Comparison of ENCODE assay signal across 22 cellular contexts in genomic region chr20:4919047-4919704, GRCh38.
A peak's percentile ranks its signal among the peaks of the same experiment; 100 is the strongest.
DNase-seq lines count a peak whose midpoint lies in the region; ATAC-seq lines count a peak whose summit lies in the region.
"Had no signal": no experiment of that assay in that cellular context is flagged by ENCODE, and none has a peak within 500 bp of the region (broad histone marks: within the 10 kb centered on the region; RNA-seq: fewer than 3 reads in every experiment).

No MANE protein-coding gene starts in this region.

- no peak overlapping the region for H3K4me3 Mint-ChIP-seq in stimulated activated effector memory CD8-positive, alpha-beta T cell treated with anti-CD3 and anti-CD28 coated beads, Interleukin-12 subunit alpha, Interleukin-12 subunit beta, amount 100 ng/mL, for 72 hours
- H3K4me3 Mint-ChIP-seq: activated CD4-positive, alpha-beta memory T cell treated with anti-CD3 and anti-CD28 coated beads, Interleukin-2, amount 10 ng/mL, durations not matched to agents 7 days and 5 days; activated T-cell treated with anti-CD3 and anti-CD28 coated beads, Interleukin-2, amount 50 U/mL, for 24 hours; CD4-positive, alpha-beta T cell; mesothelial cell of epicardium; T-cell had no signal

- peaks cover 15% of the 10 kb centered on the region for H3K4me1 Mint-ChIP-seq in stimulated activated effector memory CD8-positive, alpha-beta T cell treated with anti-CD3 and anti-CD28 coated beads, Interleukin-12 subunit alpha, Interleukin-12 subunit beta, amount 100 ng/mL, for 72 hours
- H3K4me1 Mint-ChIP-seq: activated CD4-positive, alpha-beta memory T cell treated with anti-CD3 and anti-CD28 coated beads, Interleukin-2, amount 10 ng/mL, durations not matched to agents 7 days and 5 days had no signal

- DNase-seq in NCI-H2081 (lab: John Stamatoyannopoulos, UW) (peak; percentile 6 to 32), NCI-H2081 treated with DMSO at 0.1 percent for 48 hours (lab: John Stamatoyannopoulos, UW) (no peak), NCI-H345 (lab: John Stamatoyannopoulos, UW) (peak; percentile 87), cerebellar cortex (ENCODE audit: low spot score) (peak; percentile 76), AG08396 (ENCODE audit: low spot score) (no peak), GOT3 (lab: John Stamatoyannopoulos, UW) (no peak), SW 1271 (lab: John Stamatoyannopoulos, UW) (no peak)
- no peak for DNase-seq in stimulated activated effector memory CD8-positive, alpha-beta T cell treated with anti-CD3 and anti-CD28 coated beads, Interleukin-12 subunit alpha, Interleukin-12 subunit beta, amount 100 ng/mL, for 72 hours (ENCODE audit: low spot score in 2 of 2)
- DNase-seq: activated CD4-positive, alpha-beta memory T cell treated with anti-CD3 and anti-CD28 coated beads, Interleukin-2, amount 10 ng/mL, durations not matched to agents 7 days and 5 days; activated naive CD4-positive, alpha-beta T cell treated with anti-CD3 and anti-CD28 coated beads, Interleukin-2, amount 50 U/mL, for 16 hours; activated T-cell treated with anti-CD3 and anti-CD28 coated beads, Interleukin-2, amount 50 U/mL, for 24 hours; CD4-positive, alpha-beta T cell; foreskin melanocyte; MV-4-11; NCI-H526 treated with DMSO at 0.1 percent for 48 hours; Peyer's patch; stimulated activated CD4-positive, alpha-beta T cell treated with anti-CD3 and anti-CD28 coated beads, Interleukin-15, amount 100 ng/mL, for 24 hours; stomach; T-cell; uterus had no signal

- ATAC-seq in stimulated activated effector memory CD8-positive, alpha-beta T cell treated with anti-CD3 and anti-CD28 coated beads, Interleukin-12 subunit alpha, Interleukin-12 subunit beta, amount 100 ng/mL, for 72 hours = no peak
- ATAC-seq: T-cell had no signal

- peaks cover 6% of the 10 kb centered on the region for H3K36me3 Mint-ChIP-seq in stimulated activated effector memory CD8-positive, alpha-beta T cell treated with anti-CD3 and anti-CD28 coated beads, Interleukin-12 subunit alpha, Interleukin-12 subunit beta, amount 100 ng/mL, for 72 hours
- H3K36me3 Mint-ChIP-seq: IgD-negative memory B cell, mesothelial cell of epicardium had no signal

- no peaks in the 10 kb centered on the region for H3K9me3 Mint-ChIP-seq in stimulated activated effector memory CD8-positive, alpha-beta T cell treated with anti-CD3 and anti-CD28 coated beads, Interleukin-12 subunit alpha, Interleukin-12 subunit beta, amount 100 ng/mL, for 72 hours
- H3K9me3 Mint-ChIP-seq: activated CD4-positive, alpha-beta memory T cell treated with anti-CD3 and anti-CD28 coated beads, Interleukin-2, amount 10 ng/mL, durations not matched to agents 7 days and 5 days; activated T-cell treated with anti-CD3 and anti-CD28 coated beads, Interleukin-2, amount 50 U/mL, for 24 hours; CD4-positive, alpha-beta T cell; IgD-negative memory B cell; mesothelial cell of epicardium; T-cell had no signal

- H3K27ac Mint-ChIP-seq in stimulated activated effector memory CD8-positive, alpha-beta T cell treated with anti-CD3 and anti-CD28 coated beads, Interleukin-12 subunit alpha, Interleukin-12 subunit beta, amount 100 ng/mL, for 72 hours = peak overlapping the region; percentile 35
- H3K27ac Mint-ChIP-seq: activated CD4-positive, alpha-beta memory T cell treated with anti-CD3 and anti-CD28 coated beads, Interleukin-2, amount 10 ng/mL, durations not matched to agents 7 days and 5 days; activated T-cell treated with anti-CD3 and anti-CD28 coated beads, Interleukin-2, amount 50 U/mL, for 24 hours; CD4-positive, alpha-beta T cell; mesothelial cell of epicardium; T-cell had no signal

Comparison
In these comparisons a context has a peak if more than half of its experiments do, and no peak if none do; other contexts are left out.
1. DNase-seq: peak in NCI-H2081 (2 of 2), NCI-H345 (single experiment) and cerebellar cortex (single experiment); none in NCI-H2081 treated with DMSO at 0.1 percent for 48 hours (single experiment), stimulated activated effector memory CD8-positive, alpha-beta T cell treated with anti-CD3 and anti-CD28 coated beads, Interleukin-12 subunit alpha, Interleukin-12 subunit beta, amount 100 ng/mL, for 72 hours (0 of 2), AG08396 (single experiment), GOT3 (single experiment) and SW 1271 (0 of 2).